Comparison of ENCODE assay signal across 10 cellular contexts in the genomic region with DNA sequence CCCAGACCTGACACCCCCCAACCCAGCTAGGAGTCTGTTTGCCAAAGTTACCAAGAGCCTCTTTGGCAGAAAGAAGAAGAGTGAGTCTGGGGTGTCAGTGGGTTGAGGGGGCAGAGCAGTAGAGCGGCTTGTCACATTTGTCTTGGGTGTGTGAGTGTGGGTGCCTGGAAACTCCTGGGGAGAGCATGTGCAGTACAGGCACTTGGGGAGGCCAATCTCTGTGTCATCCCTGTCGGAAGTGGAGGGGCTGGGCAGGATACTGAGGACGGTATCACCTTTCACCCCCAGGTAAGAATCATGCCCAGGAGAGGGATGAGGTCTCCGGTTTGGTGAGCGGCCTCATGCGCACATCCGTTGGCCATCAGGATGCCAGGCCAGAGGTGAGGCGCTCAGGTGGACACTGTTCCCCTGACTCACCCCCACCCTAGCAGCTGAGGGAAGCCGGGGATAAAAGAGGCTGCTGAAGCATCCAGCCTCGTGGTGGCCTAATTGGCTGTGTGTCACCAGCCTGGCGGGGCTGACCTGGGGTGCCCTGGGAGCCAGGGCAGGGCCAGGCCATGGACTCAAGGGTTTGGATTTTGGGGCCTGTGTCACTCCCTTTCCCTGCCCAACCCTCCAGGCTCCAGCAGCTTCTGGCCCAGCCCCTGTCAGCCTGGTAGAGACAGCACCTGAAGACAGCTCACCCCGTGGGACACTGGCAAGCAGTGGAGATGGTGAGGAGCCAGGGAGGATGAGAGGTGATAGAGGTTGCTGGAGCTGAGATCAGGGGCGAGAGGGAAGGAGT. TPM values are rescaled to one million over a fixed set of nuclear protein-coding genes. Genes with fewer than 3 reads are reported as not detected.
DNase-seq lines count a peak whose midpoint lies in the region; ATAC-seq, FAIRE-seq and TF ChIP-seq lines count a peak whose summit lies in the region.
"Had no signal": no experiment of that assay in that cellular context is flagged by ENCODE, and none has a peak within 500 bp of the region (broad histone marks: within the 10 kb centered on the region; RNA-seq: fewer than 3 reads in every experiment).

No MANE protein-coding gene starts in this region.

- peaks cover 79% of the 10 kb centered on the region for H3K4me1 Mint-ChIP-seq in activated T-cell treated with anti-CD3 and anti-CD28 coated beads, Interleukin-2, amount 50 U/mL, for 72 hours (ENCODE audit: low read depth)

- H3K4me2 ChIP-seq in BLaER1 treated with 17β-estradiol and CSF1 and Interleukin-3, amounts not matched to agents 10 nM and 100 nM = peak overlapping the region in 10 of 11 experiments; percentile 87 to 99 (median 92); a peak in 18 of 22 replicates

- peak overlapping the region; percentile 10 to 97 (median 93); a peak in 21 of 22 replicates for H3K9ac ChIP-seq in BLaER1 treated with 17β-estradiol and CSF1 and Interleukin-3, amounts not matched to agents 10 nM and 100 nM

- peak overlapping the region; percentile 78 for H3K27ac Mint-ChIP-seq in activated T-cell treated with anti-CD3 and anti-CD28 coated beads, Interleukin-2, amount 50 U/mL, for 72 hours

- H3K4me1 ChIP-seq in BLaER1 treated with 17β-estradiol and CSF1 and Interleukin-3, amounts not matched to agents 10 nM and 100 nM = peaks cover 66 to 85% (median 76%) of the 10 kb centered on the region in 10 experiments
- H3K4me1 ChIP-seq in lower lobe of right lung = peaks cover 85% of the 10 kb centered on the region

- peak overlapping the region in 3 of 10 experiments; percentile 92 to 97 (median 96); a peak in 6 of 20 replicates for H3K4me3 ChIP-seq in BLaER1 treated with 17β-estradiol and CSF1 and Interleukin-3, amounts not matched to agents 10 nM and 100 nM
- H3K4me3 ChIP-seq in lower lobe of right lung = no peak overlapping the region

- H3K36me3 Mint-ChIP-seq in activated T-cell treated with anti-CD3 and anti-CD28 coated beads, Interleukin-2, amount 50 U/mL, for 72 hours (ENCODE audit: insufficient read depth in 2 of 2) = peaks cover 16 to 35% of the 10 kb centered on the region in 2 donors

- H3K36me3 ChIP-seq in BLaER1 treated with 17β-estradiol and CSF1 and Interleukin-3, amounts not matched to agents 10 nM and 100 nM = peaks cover 49 to 54% (median 51%) of the 10 kb centered on the region in 11 experiments
- H3K36me3 ChIP-seq in lower lobe of right lung = peaks cover 45% of the 10 kb centered on the region

- peak overlapping the region; percentile 84 to 93 for H3K4me3 Mint-ChIP-seq in activated T-cell treated with anti-CD3 and anti-CD28 coated beads, Interleukin-2, amount 50 U/mL, for 72 hours

- no peaks in the 10 kb centered on the region for H3K9me3 ChIP-seq in BLaER1 treated with 17β-estradiol and CSF1 and Interleukin-3, amounts not matched to agents 10 nM and 100 nM (replicated peaks in 1 of 11)
- H3K9me3 ChIP-seq in lower lobe of right lung = no peaks in the 10 kb centered on the region

- H3K27ac ChIP-seq in BLaER1 treated with 17β-estradiol and CSF1 and Interleukin-3, amounts not matched to agents 10 nM and 100 nM = peak overlapping the region in 9 of 11 experiments; percentile 8 to 63 (median 52); a peak in 15 of 22 replicates
- peak overlapping the region; percentile 92 for H3K27ac ChIP-seq in lower lobe of right lung
- H3K27ac ChIP-seq: VCaP had no signal

- H4K20me1 ChIP-seq in BLaER1 treated with 17β-estradiol and CSF1 and Interleukin-3, amounts not matched to agents 10 nM and 100 nM = peaks cover 3 to 42% (median 21%) of the 10 kb centered on the region in 11 experiments; a peak in 15 of 22 replicates

- TF ChIP-seq CTCF in lower lobe of right lung (IDR thresholded peaks at IDR 0.05) = no peak

- H3K27me3 ChIP-seq in BLaER1 treated with 17β-estradiol and CSF1 and Interleukin-3, amounts not matched to agents 10 nM and 100 nM = no peaks in the 10 kb centered on the region
- no peaks in the 10 kb centered on the region for H3K27me3 ChIP-seq in lower lobe of right lung (ENCODE audit: low read depth)

- ATAC-seq in activated T-cell treated with anti-CD3 and anti-CD28 coated beads, Interleukin-2, amount 50 U/mL, for 72 hours (replicated peaks in 1 of 2) = no peak
- ATAC-seq in lower lobe of right lung (no peak), HG02840 (IDR thresholded peaks at IDR 0.05; ENCODE audit: low FRiP score, unreplicated experiment) (no peak)

- intact Hi-C loops in lower lobe of right lung (cut with DNase I) = no loop called here

- no peak for DNase-seq in activated T-cell treated with anti-CD3 and anti-CD28 coated beads, Interleukin-2, amount 50 U/mL, for 72 hours
- peak; percentile 45 for DNase-seq in lower lobe of right lung
- DNase-seq in urothelium cell line (ENCODE audit: low spot score) = no peak
- DNase-seq in KG1 (lab: John Stamatoyannopoulos, UW) = no peak
- DNase-seq: GOT3, NCI-H1417 had no signal

- no peak for FAIRE-seq in urothelium cell line (lab: Jason Lieb, UNC)
- FAIRE-seq: G401.6 had no signal

- H3K27me3 Mint-ChIP-seq in activated T-cell treated with anti-CD3 and anti-CD28 coated beads, Interleukin-2, amount 50 U/mL, for 72 hours (ENCODE audit: low read depth) = no peaks in the 10 kb centered on the region

- no peaks in the 10 kb centered on the region for H3K9me3 Mint-ChIP-seq in activated T-cell treated with anti-CD3 and anti-CD28 coated beads, Interleukin-2, amount 50 U/mL, for 72 hours

RNA-seq across cellular contexts. Expression of gene PLK3, which starts 3.3 kb away (rescaled TPM):
- 10 to 100 TPM; 53.4 to 60.7 TPM for total RNA-seq in activated T-cell treated with anti-CD3 and anti-CD28 coated beads, Interleukin-2, amount 50 U/mL, for 72 hours
- total RNA-seq in lower lobe of right lung = 27.7 TPM

RNA-seq across cellular contexts. Expression of gene DYNLT4, which starts 3.6 kb away (rescaled TPM):
- 1 to 10 TPM in 1 of 2 donors, not detected in 1; 1.5 TPM for total RNA-seq in activated T-cell treated with anti-CD3 and anti-CD28 coated beads, Interleukin-2, amount 50 U/mL, for 72 hours
- 5.2 TPM for total RNA-seq in lower lobe of right lung

RNA-seq across cellular contexts. Expression of gene BTBD19, which starts 4.8 kb away (rescaled TPM):
- 10 to 100 TPM in 1 of 2 donors, 1 to 10 TPM in 1; 9.4 to 16.8 TPM for total RNA-seq in activated T-cell treated with anti-CD3 and anti-CD28 coated beads, Interleukin-2, amount 50 U/mL, for 72 hours
- 8.7 TPM for total RNA-seq in lower lobe of right lung

RNA-seq across cellular contexts. Expression of gene BEST4, which starts 15.5 kb away (rescaled TPM):
- 1 to 10 TPM; 2.5 to 2.6 TPM for total RNA-seq in activated T-cell treated with anti-CD3 and anti-CD28 coated beads, Interleukin-2, amount 50 U/mL, for 72 hours
- total RNA-seq in lower lobe of right lung = 1.7 TPM

RNA-seq across cellular contexts. Expression of gene RPS8, which starts 28.2 kb away (rescaled TPM):
- 1,000 to 10,000 TPM; 2,862 to 3,010 TPM for total RNA-seq in activated T-cell treated with anti-CD3 and anti-CD28 coated beads, Interleukin-2, amount 50 U/mL, for 72 hours
- 1,341 TPM for total RNA-seq in lower lobe of right lung
